18 cellular contexts compared by ENCODE assay signal in the genomic region with DNA sequence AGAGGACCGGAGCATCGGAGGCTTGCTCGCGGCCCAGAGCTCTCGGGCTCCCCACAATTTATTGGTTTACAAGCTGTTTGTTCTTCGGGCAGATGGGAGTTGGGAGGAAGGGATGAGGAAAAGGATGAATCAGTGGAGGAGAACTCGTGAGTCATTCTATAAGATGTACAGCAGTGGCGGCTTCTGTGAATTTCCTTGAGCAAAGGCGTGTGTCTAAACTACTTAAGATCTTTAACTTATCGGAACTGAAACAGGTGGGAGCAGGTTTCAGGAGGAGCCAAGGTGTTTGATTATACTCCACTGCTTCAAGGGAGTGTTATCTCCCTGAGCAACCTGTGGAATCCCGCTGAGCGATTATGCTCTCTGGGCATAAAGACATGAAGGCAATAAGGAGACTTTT. TPM values are rescaled to one million over a fixed set of nuclear protein-coding genes. Genes with fewer than 3 reads are reported as not detected.
DNase-seq lines count a peak whose midpoint lies in the region; ATAC-seq, FAIRE-seq and TF ChIP-seq lines count a peak whose summit lies in the region.
"Had no signal": no experiment of that assay in that cellular context is flagged by ENCODE, and none has a peak within 500 bp of the region (broad histone marks: within the 10 kb centered on the region; RNA-seq: fewer than 3 reads in every experiment).

No MANE protein-coding gene starts in this region.

- peaks cover 0 to 17% (median 8%) of the 10 kb centered on the region in 11 donors for H3K9me3 Mint-ChIP-seq in naive thymus-derived CD4-positive, alpha-beta T cell

- TF ChIP-seq CTCF in HFF-Myc (IDR thresholded peaks at IDR 0.05; ENCODE audit: low read depth, low read length, missing control alignments) (no peak), RWPE2 (IDR thresholded peaks at IDR 0.05; ENCODE audit: poor library complexity, severe bottlenecking) (no peak), WERI-Rb-1 (IDR thresholded peaks at IDR 0.05; ENCODE audit: low read depth, low read length) (no peak)

- ATAC-seq in RWPE2 (ENCODE audit: low read depth) (peak; percentile 84), GM18502 (IDR thresholded peaks at IDR 0.05; ENCODE audit: poor library complexity, unreplicated experiment) (no peak)
- ATAC-seq in naive thymus-derived CD4-positive, alpha-beta T cell = no peak
- ATAC-seq: right lobe of liver had no signal

- no peaks in the 10 kb centered on the region for H3K9me3 ChIP-seq in RWPE2 (ENCODE audit: severe bottlenecking)
- H3K9me3 ChIP-seq in naive thymus-derived CD4-positive, alpha-beta T cell (ENCODE audit: control insufficient read depth in 2 of 3, low read length in 3 of 3) = no peaks in the 10 kb centered on the region
- H3K9me3 ChIP-seq in WERI-Rb-1 (ENCODE audit: severe bottlenecking) = no peaks in the 10 kb centered on the region
- H3K9me3 ChIP-seq: BLaER1 treated with 17β-estradiol and CSF1 and Interleukin-3, amounts not matched to agents 10 nM and 100 nM; right lobe of liver had no signal

- H3K4me1 Mint-ChIP-seq in naive thymus-derived CD4-positive, alpha-beta T cell = no peaks in the 10 kb centered on the region

- peaks cover 0 to 27% (median 24%) of the 10 kb centered on the region in 5 donors for H3K27me3 Mint-ChIP-seq in naive thymus-derived CD4-positive, alpha-beta T cell

- CTCF ChIA-PET in naive thymus-derived CD4-positive, alpha-beta T cell (lab: Charles Lee) = no interaction called here

- POLR2A ChIA-PET in naive thymus-derived CD4-positive, alpha-beta T cell (lab: Charles Lee) = no interaction called here

- H3K4me1 ChIP-seq in RWPE2 (ENCODE audit: insufficient read depth, poor library complexity, severe bottlenecking) = peaks cover 11% of the 10 kb centered on the region
- no peaks in the 10 kb centered on the region for H3K4me1 ChIP-seq in naive thymus-derived CD4-positive, alpha-beta T cell (ENCODE audit: control insufficient read depth in 2 of 2, insufficient read depth in 2 of 2, low read length in 2 of 2)
- H3K4me1 ChIP-seq: BLaER1 treated with 17β-estradiol and CSF1 and Interleukin-3, amounts not matched to agents 10 nM and 100 nM; right lobe of liver; suprapubic skin had no signal

- intact Hi-C loops in naive thymus-derived CD4-positive, alpha-beta T cell (cut with micrococcal nuclease) = no loop called here

- H3K4me3 Mint-ChIP-seq in naive thymus-derived CD4-positive, alpha-beta T cell = no peak overlapping the region
- H3K4me3 Mint-ChIP-seq: activated T-cell treated with anti-CD3 and anti-CD28 coated beads, Interleukin-2, amount 50 U/mL, for 24 hours had no signal

- no peak overlapping the region for H3K27ac Mint-ChIP-seq in naive thymus-derived CD4-positive, alpha-beta T cell
- H3K27ac Mint-ChIP-seq: activated T-cell treated with anti-CD3 and anti-CD28 coated beads, Interleukin-2, amount 50 U/mL, for 24 hours had no signal

- H3K27me3 ChIP-seq in RWPE2 (ENCODE audit: insufficient read depth, poor library complexity, severe bottlenecking) = no peaks in the 10 kb centered on the region
- H3K27me3 ChIP-seq in naive thymus-derived CD4-positive, alpha-beta T cell (ENCODE audit: control insufficient read depth in 2 of 2, insufficient read depth in 2 of 2, low read length in 2 of 2) = no peaks in the 10 kb centered on the region
- H3K27me3 ChIP-seq in WERI-Rb-1 (ENCODE audit: insufficient read depth, low read depth, severe bottlenecking) = no peaks in the 10 kb centered on the region
- H3K27me3 ChIP-seq: BLaER1 treated with 17β-estradiol and CSF1 and Interleukin-3, amounts not matched to agents 10 nM and 100 nM; right lobe of liver; suprapubic skin had no signal

- no peaks in the 10 kb centered on the region for H3K36me3 ChIP-seq in RWPE2 (ENCODE audit: low read depth)
- no peaks in the 10 kb centered on the region for H3K36me3 ChIP-seq in naive thymus-derived CD4-positive, alpha-beta T cell (ENCODE audit: control insufficient read depth in 2 of 3, insufficient read depth in 3 of 3, low read length in 3 of 3)
- H3K36me3 ChIP-seq in WERI-Rb-1 = no peaks in the 10 kb centered on the region
- H3K36me3 ChIP-seq: BLaER1 treated with 17β-estradiol and CSF1 and Interleukin-3, amounts not matched to agents 10 nM and 100 nM; right lobe of liver; suprapubic skin had no signal

- DNase-seq in HFF-Myc (ENCODE audit: extremely low read depth, low read depth) (peak; percentile 10), RWPE2 (ENCODE audit: low spot score) (no peak), epithelial cell of prostate (ENCODE audit: low read depth, low spot score) (peak; percentile 53), urothelium cell line (ENCODE audit: low spot score) (peak; percentile 27), WERI-Rb-1 (no peak)
- no peak for DNase-seq in naive thymus-derived CD4-positive, alpha-beta T cell
- DNase-seq: activated CD4-positive, alpha-beta T cell treated with anti-CD3 and anti-CD28 coated beads, Interleukin-2, amount 50 U/mL, for 1 hour; activated T-cell treated with anti-CD3 and anti-CD28 coated beads, Interleukin-2, amount 50 U/mL, for 24 hours; NCI-H1092; NCI-H2171; right lobe of liver; Right ventricle myocardium superior; stimulated activated CD4-positive, alpha-beta T cell treated with anti-CD3 and anti-CD28 coated beads, Interleukin-2, amount 100 ng/mL, for 48 hours; T-helper 9 cell had no signal

- H3K36me3 Mint-ChIP-seq in naive thymus-derived CD4-positive, alpha-beta T cell = peaks cover 0 to 4% (median 0%) of the 10 kb centered on the region in 5 donors

- no peak for FAIRE-seq in urothelium cell line (lab: Jason Lieb, UNC)
- FAIRE-seq: endothelial cell of umbilical vein had no signal

- H3K4me3 ChIP-seq in HFF-Myc (replicated peaks; ENCODE audit: low read depth, low read length) (no peak overlapping the region), RWPE2 (ENCODE audit: severe bottlenecking) (no peak overlapping the region), WERI-Rb-1 (ENCODE audit: low read depth, low read length) (no peak overlapping the region)
- no peak overlapping the region for H3K4me3 ChIP-seq in naive thymus-derived CD4-positive, alpha-beta T cell (ENCODE audit: low read length)
- H3K4me3 ChIP-seq: BLaER1 treated with 17β-estradiol and CSF1 and Interleukin-3, amounts not matched to agents 10 nM and 100 nM; right lobe of liver; suprapubic skin had no signal

- H3K27ac ChIP-seq in RWPE2 (ENCODE audit: poor library complexity, severe bottlenecking) (peak overlapping the region; percentile 20), epithelial cell of prostate (peak overlapping the region; percentile 68), WERI-Rb-1 (no peak overlapping the region)
- H3K27ac ChIP-seq in naive thymus-derived CD4-positive, alpha-beta T cell (ENCODE audit: low read depth, low read length) = no peak overlapping the region
- H3K27ac ChIP-seq: BLaER1 treated with 17β-estradiol and CSF1 and Interleukin-3, amounts not matched to agents 10 nM and 100 nM; right lobe of liver; suprapubic skin had no signal

RNA-seq across cellular contexts. Expression of a gene that starts 50.5 kb away (rescaled TPM):
- 10 to 100 TPM; 16.6 to 35.8 (median 26.1) TPM for total RNA-seq in naive thymus-derived CD4-positive, alpha-beta T cell
- polyA plus RNA-seq in naive thymus-derived CD4-positive, alpha-beta T cell = 10 to 100 TPM; 15.6 to 19.0 TPM

Comparison
In these comparisons a context has a peak if more than half of its experiments do, and no peak if none do; other contexts are left out.
1. DNase-seq: peak in HFF-Myc (single experiment), epithelial cell of prostate (single experiment) and urothelium cell line (single experiment); none in RWPE2 (single experiment), naive thymus-derived CD4-positive, alpha-beta T cell (0 of 9) and WERI-Rb-1 (single experiment).
2. H3K27ac ChIP-seq: peak in RWPE2 (single experiment) and epithelial cell of prostate (single experiment); none in naive thymus-derived CD4-positive, alpha-beta T cell (single experiment) and WERI-Rb-1 (single experiment).